In genomic region chr16:48608452-48608851, GRCh38 we compare ENCODE assay signal across 8 cellular contexts. TPM values are rescaled to one million over a fixed set of nuclear protein-coding genes. Genes with fewer than 3 reads are reported as not detected.
DNase-seq lines count a peak whose midpoint lies in the region; ATAC-seq, FAIRE-seq and TF ChIP-seq lines count a peak whose summit lies in the region.

No MANE protein-coding gene starts in this region.

- H3K9me3 ChIP-seq in ascending aorta (no peaks in the 10 kb centered on the region), mesodermal cell (ENCODE audit: control insufficient read depth, low read length) (no peaks in the 10 kb centered on the region)

- H3K36me3 ChIP-seq in ascending aorta (no peaks in the 10 kb centered on the region), mesodermal cell (ENCODE audit: control insufficient read depth, insufficient read depth, low read length) (peaks cover 34% of the 10 kb centered on the region)

- intact Hi-C loops in ascending aorta (cut with DNase I), result loop anchor here (2.0 kb wide), 1 partner anchor 14 kb away; no protein-coding TSS in a partner anchor

- H3K27me3 ChIP-seq in ascending aorta, result no peaks in the 10 kb centered on the region

- H3K27ac ChIP-seq in ascending aorta (no peak overlapping the region), mesodermal cell (ENCODE audit: low read depth, low read length, severe bottlenecking) (no peak overlapping the region)

- H3K4me3 ChIP-seq in ascending aorta (peak overlapping the region; percentile 88 to 99), mesodermal cell (ENCODE audit: extremely low read depth, insufficient read depth, low read length, poor library complexity, severe bottlenecking) (peak overlapping the region; percentile 92)

- no peak for TF ChIP-seq CTCF in ascending aorta (IDR thresholded peaks at IDR 0.05)

- 69 to 77% methylated on average over 2 of the region's 3 CpGs for WGBS in mesodermal cell (ENCODE audit: insufficient coverage in 2 of 2), 2 experiments

- ATAC-seq in HG03460 (IDR thresholded peaks at IDR 0.05; ENCODE audit: unreplicated experiment), result peak; percentile 29

- no peak for FAIRE-seq in HTR-8/SVneo (lab: Jason Lieb, UNC)

- DNase-seq in stimulated activated CD4-positive, alpha-beta T cell treated with anti-CD3 and anti-CD28 coated beads, Interleukin-15, amount 100 ng/mL, for 24 hours, result peak; percentile 18
- no peak for DNase-seq in stimulated activated CD4-positive, alpha-beta T cell treated with anti-CD3 and anti-CD28 coated beads, Interleukin-4, amount 100 ng/mL, for 1 hour
- DNase-seq in ascending aorta (ENCODE audit: low spot score in 2 of 2), result no peak
- DNase-seq in D341Med (ENCODE audit: low spot score), result no peak
- no peak for DNase-seq in SHP77 (lab: John Stamatoyannopoulos, UW)
- DNase-seq in HTR-8/SVneo (ENCODE audit: insufficient read length, low spot score), result no peak

- H3K4me1 ChIP-seq in ascending aorta (peaks cover 4 to 21% of the 10 kb centered on the region in 2 donors), mesodermal cell (ENCODE audit: control insufficient read depth, insufficient read depth, low read length, poor library complexity, severe bottlenecking) (peaks cover 25% of the 10 kb centered on the region)

RNA-seq across cellular contexts. Expression of gene N4BP1, which starts 1.5 kb away (rescaled TPM):
- 11.0 TPM for total RNA-seq in ascending aorta
- 27.2 TPM for polyA plus RNA-seq in mesodermal cell (2013, experiment 1 of 2)
- polyA plus RNA-seq in mesodermal cell (2013, experiment 2 of 2), result 27.3 TPM
